Comparison of ENCODE assay signal across 28 cellular contexts in genomic region chr5:77428033-77428432, GRCh38.
DNase-seq lines count a peak whose midpoint lies in the region; ATAC-seq and TF ChIP-seq lines count a peak whose summit lies in the region.
"Had no signal": no experiment of that assay in that cellular context is flagged by ENCODE, and none has a peak within 500 bp of the region (broad histone marks: within the 10 kb centered on the region; RNA-seq: fewer than 3 reads in every experiment).

No MANE protein-coding gene starts in this region.

- no peak for TF ChIP-seq EP300 in suprapubic skin (IDR thresholded peaks at IDR 0.05)

- H4K5ac ChIP-seq in IMR-90 (ENCODE audit: low read depth, low read length) = no peak overlapping the region

- peak overlapping the region; percentile 59 for H3K4me2 ChIP-seq in IMR-90 (ENCODE audit: low read depth, low read length)

- H3K23ac ChIP-seq in IMR-90 (ENCODE audit: low read depth, low read length) = no peak overlapping the region

- 0 out of 2 replicates have a peak overlapping the region, but pooled peaks have one; percentile 12 for H2BK20ac ChIP-seq in IMR-90 (ENCODE audit: low read depth, low read length)

- H3K56ac ChIP-seq in IMR-90 (ENCODE audit: extremely low read depth, insufficient read depth, low read length) = no peak overlapping the region

- DNase-seq in AG09309 (ENCODE audit: low read depth) = peak; percentile 32
- no peak for DNase-seq in IMR-90
- peak; percentile 68 for DNase-seq in fibroblast of the aortic adventitia (ENCODE audit: low read depth)
- no peak for DNase-seq in suprapubic skin (ENCODE audit: low spot score in 2 of 2)
- DNase-seq in WTC11 (ENCODE audit: low spot score) = no peak
- no peak for DNase-seq in NCI-H446 (lab: John Stamatoyannopoulos, UW)
- DNase-seq: activated CD4-positive, alpha-beta T cell treated with anti-CD3 and anti-CD28 coated beads for 36 hours; activated effector memory CD4-positive, alpha-beta T cell treated with anti-CD3 and anti-CD28 coated beads, Interleukin-2, amount 50 U/mL, for 16 hours; activated naive CD8-positive, alpha-beta T cell treated with anti-CD3 and anti-CD28 coated beads for 36 hours; activated T-cell treated with anti-CD3 and anti-CD28 coated beads, Interleukin-2, amount 50 U/mL, for 1 hour; caudate nucleus; DMS79; esophagus squamous epithelium; HCEC 1CT; left ventricle myocardium inferior; MV-4-11; NCI-H1436 treated with DMSO at 0.1 percent for 48 hours; NCI-H446 treated with DMSO at 0.1 percent for 48 hours; NCI-H82; spleen; substantia nigra; T-helper 2 cell had no signal

- no peaks in the 10 kb centered on the region for H3K4me1 Mint-ChIP-seq in WTC11

- H3K27ac ChIP-seq in IMR-90 (ENCODE audit: insufficient read depth, low read length) (no peak overlapping the region), suprapubic skin (peak overlapping the region; percentile 42)
- H3K27ac ChIP-seq: C4-2B, left ventricle myocardium inferior, spleen had no signal

- no peak for TF ChIP-seq RAD21 in IMR-90 (IDR thresholded peaks at IDR 0.05; ENCODE audit: low read length)

- no peak overlapping the region for H2AFZ ChIP-seq in IMR-90 (replicated peaks; ENCODE audit: low read length, poor library complexity)

- peaks cover 0 to 7% of the 10 kb centered on the region in 2 experiments; a peak in 1 of 4 replicates for H3K79me1 ChIP-seq in IMR-90 (ENCODE audit: low read depth in 1 of 2, low read length in 2 of 2)

- TF ChIP-seq POLR2A in IMR-90 (IDR thresholded peaks at IDR 0.05; ENCODE audit: low read depth, low read length) (no peak), suprapubic skin (IDR thresholded peaks at IDR 0.05) (no peak)

- H3K9ac ChIP-seq in IMR-90 (ENCODE audit: low read depth, low read length) = peak overlapping the region; percentile 39; the same call in 1 of the 2 replicates

- dilution Hi-C loops in IMR-90 (cut with HindIII; ENCODE audit: low sequenced_read_pairs, unreplicated experiment) = no loop called here

- no peak overlapping the region for H2BK15ac ChIP-seq in IMR-90 (ENCODE audit: low read depth, low read length)

- H3K4me3 Mint-ChIP-seq in WTC11 = no peak overlapping the region
- H3K4me3 Mint-ChIP-seq: activated CD4-positive, alpha-beta T cell treated with anti-CD3 and anti-CD28 coated beads for 36 hours; activated naive CD8-positive, alpha-beta T cell treated with anti-CD3 and anti-CD28 coated beads for 36 hours; dendritic cell treated with granulocyte-macrophage colony-stimulating factor and Interleukin-4, amounts not matched to agents 40 ng/mL and 50 ng/mL, for 4 days; mesothelial cell of epicardium; nephron had no signal

- no peaks in the 10 kb centered on the region for H4K20me1 ChIP-seq in IMR-90 (ENCODE audit: insufficient read depth, low read length)

- H3K4me3 ChIP-seq in AG09309 (ENCODE audit: control insufficient read depth, low read depth, low read length) (no peak overlapping the region), IMR-90 (ENCODE audit: insufficient read depth, low read depth, low read length) (no peak overlapping the region), fibroblast of the aortic adventitia (ENCODE audit: low read depth, low read length) (no peak overlapping the region), suprapubic skin (no peak overlapping the region)
- H3K4me3 ChIP-seq: esophagus squamous epithelium, left ventricle myocardium inferior, spleen had no signal

- H3K36me3 Mint-ChIP-seq in WTC11 = peaks cover 3% of the 10 kb centered on the region

- POLR2A ChIA-PET in IMR-90 (lab: Charles Lee; ENCODE audit: unreplicated experiment) (no interaction called here), WTC11 (lab: Charles Lee) (no interaction called here)

- no peak overlapping the region for H2AK5ac ChIP-seq in IMR-90 (ENCODE audit: low read depth, low read length)

- ATAC-seq in IMR-90 (ENCODE audit: low read depth) (no peak), HG03175 (IDR thresholded peaks at IDR 0.05; ENCODE audit: unreplicated experiment) (no peak), WTC11 (no peak), HG03520 (IDR thresholded peaks at IDR 0.05; ENCODE audit: unreplicated experiment) (no peak)
- ATAC-seq: activated CD4-positive, alpha-beta T cell treated with anti-CD3 and anti-CD28 coated beads for 36 hours had no signal

- no peaks in the 10 kb centered on the region for H3K27me3 Mint-ChIP-seq in WTC11 (ENCODE audit: low read depth)
- H3K27me3 Mint-ChIP-seq: activated CD4-positive, alpha-beta T cell treated with anti-CD3 and anti-CD28 coated beads for 36 hours; activated naive CD8-positive, alpha-beta T cell treated with anti-CD3 and anti-CD28 coated beads for 36 hours; dendritic cell treated with granulocyte-macrophage colony-stimulating factor and Interleukin-4, amounts not matched to agents 40 ng/mL and 50 ng/mL, for 4 days had no signal

- no peaks in the 10 kb centered on the region for H3K27me3 ChIP-seq in IMR-90 (ENCODE audit: control insufficient read depth, insufficient read depth, low read length)
- H3K27me3 ChIP-seq in suprapubic skin = no peaks in the 10 kb centered on the region
- H3K27me3 ChIP-seq: esophagus squamous epithelium, spleen had no signal

- TF ChIP-seq CTCF in AG09309 (IDR thresholded peaks at IDR 0.05; ENCODE audit: control insufficient read depth, insufficient read depth, low read depth, low read length, missing control alignments) (no peak), IMR-90 (conservative IDR thresholded peaks at IDR 0.05; ENCODE audit: low read depth, low read length) (no peak), fibroblast of the aortic adventitia (IDR thresholded peaks at IDR 0.05; ENCODE audit: insufficient read depth, low read length) (no peak), suprapubic skin (IDR thresholded peaks at IDR 0.05) (no peak), WTC11 (IDR thresholded peaks at IDR 0.05) (no peak)

- no peak overlapping the region for H3K4ac ChIP-seq in IMR-90 (ENCODE audit: low read depth, low read length)

- intact Hi-C loops in IMR-90 (cut with micrococcal nuclease) = loop anchor here (5.0 kb wide), 1 partner anchor 64 kb away; the partner anchor contains the start of gene WDR41

- CTCF ChIA-PET in IMR-90 (lab: Yijun Ruan, JAX) = interaction anchor here (1.1 kb wide), 1 partner anchor 20 kb away, joined by 3 read pairs; no protein-coding TSS in a partner anchor
- CTCF ChIA-PET in WTC11 (lab: Charles Lee) = interaction anchor here (1.6 kb wide), 1 partner anchor 47 kb away, joined by 3 read pairs; no protein-coding TSS in a partner anchor

- no peak overlapping the region for H4K91ac ChIP-seq in IMR-90 (ENCODE audit: insufficient read depth, low read depth, low read length)

- H2AK9ac ChIP-seq in IMR-90 (replicated peaks; ENCODE audit: low read depth, low read length, poor library complexity) = no peak overlapping the region

- H3K36me3 ChIP-seq in IMR-90 (ENCODE audit: control insufficient read depth, insufficient read depth, low read length) = peaks cover 3% of the 10 kb centered on the region
- H3K36me3 ChIP-seq in suprapubic skin = peaks cover 47% of the 10 kb centered on the region

- no TSS peak for BruUV-seq in IMR-90 (replicated peaks; lab: Mats Ljungman, UMichigan)

- H3K9me1 ChIP-seq in IMR-90 (ENCODE audit: insufficient read depth, low read length) = peaks cover 20% of the 10 kb centered on the region

- peaks cover 2% of the 10 kb centered on the region; the same call in 1 of the 2 replicates for H3K9me3 Mint-ChIP-seq in WTC11
- H3K9me3 Mint-ChIP-seq: activated naive CD8-positive, alpha-beta T cell treated with anti-CD3 and anti-CD28 coated beads for 36 hours; dendritic cell treated with granulocyte-macrophage colony-stimulating factor and Interleukin-4, amounts not matched to agents 40 ng/mL and 50 ng/mL, for 4 days; mesothelial cell of epicardium; nephron had no signal

- in situ Hi-C loops in IMR-90 (cut with MboI; ENCODE audit: low sequenced_read_pairs) = no loop called here

- H3K18ac ChIP-seq in IMR-90 (ENCODE audit: low read depth, low read length) = no peak overlapping the region

- no peak overlapping the region for H2BK120ac ChIP-seq in IMR-90 (ENCODE audit: low read depth, low read length)

- H4K8ac ChIP-seq in IMR-90 (ENCODE audit: low read depth in 2 of 2, low read length in 2 of 2) = no peak overlapping the region

- no peaks in the 10 kb centered on the region for H3K9me3 ChIP-seq in IMR-90 (ENCODE audit: control insufficient read depth, insufficient read depth, low read length)
- H3K9me3 ChIP-seq in suprapubic skin = no peaks in the 10 kb centered on the region
- H3K9me3 ChIP-seq: esophagus squamous epithelium had no signal

- H3K4me1 ChIP-seq in IMR-90 (ENCODE audit: control insufficient read depth, insufficient read depth, low read length) (peaks cover 22% of the 10 kb centered on the region), suprapubic skin (peaks cover 12% of the 10 kb centered on the region)
- H3K4me1 ChIP-seq: left ventricle myocardium inferior had no signal

- H3K14ac ChIP-seq in IMR-90 (replicated peaks; ENCODE audit: low read depth, low read length) = no peak overlapping the region

- no peak overlapping the region for H2BK5ac ChIP-seq in IMR-90 (ENCODE audit: low read depth, low read length, poor library complexity, severe bottlenecking)

- H3K27ac Mint-ChIP-seq in WTC11 = no peak overlapping the region
- H3K27ac Mint-ChIP-seq: activated CD4-positive, alpha-beta T cell treated with anti-CD3 and anti-CD28 coated beads for 36 hours; activated naive CD8-positive, alpha-beta T cell treated with anti-CD3 and anti-CD28 coated beads for 36 hours; dendritic cell treated with granulocyte-macrophage colony-stimulating factor and Interleukin-4, amounts not matched to agents 40 ng/mL and 50 ng/mL, for 4 days; mesothelial cell of epicardium had no signal

TF ChIP-seq in IMR-90, 13 proteins besides CTCF, POLR2A, EP300 and RAD21:
- TF ChIP-seq BHLHE40 (IDR thresholded peaks at IDR 0.05; ENCODE audit: low read depth, low read length) = no peak
- no peak for TF ChIP-seq NFE2L2 (IDR thresholded peaks at IDR 0.05; ENCODE audit: low read depth, low read length)

TF ChIP-seq in WTC11, 78 proteins besides CTCF, POLR2A, EP300 and RAD21 (continues in another document):
- TF ChIP-seq FOXK1 (CRISPR knock-in tag; IDR thresholded peaks at IDR 0.05) (no peak), ZSCAN18 (CRISPR knock-in tag; IDR thresholded peaks at IDR 0.05) (no peak), SOX15 (CRISPR knock-in tag; IDR thresholded peaks at IDR 0.05) (no peak), FOXJ3 (CRISPR knock-in tag; IDR thresholded peaks at IDR 0.05; ENCODE audit: borderline replicate concordance) (no peak), ZNF396 (CRISPR knock-in tag; IDR thresholded peaks at IDR 0.05; ENCODE audit: borderline replicate concordance) (no peak), SMAD4 (CRISPR knock-in tag; IDR thresholded peaks at IDR 0.05) (no peak)

Comparison
In these comparisons a context has a peak if more than half of its experiments do, and no peak if none do; other contexts are left out.
1. DNase-seq: peak in AG09309 (single experiment) and fibroblast of the aortic adventitia (single experiment); none in IMR-90 (single experiment), suprapubic skin (0 of 2), WTC11 (single experiment) and NCI-H446 (0 of 2).